In genomic region chr3:167406876-167407492, GRCh38 we compare ENCODE assay signal across 9 cellular contexts. TPM values are rescaled to one million over a fixed set of nuclear protein-coding genes. Genes with fewer than 3 reads are reported as not detected.
A peak's percentile ranks its signal among the peaks of the same experiment; 100 is the strongest.
DNase-seq lines count a peak whose midpoint lies in the region; ATAC-seq and TF ChIP-seq lines count a peak whose summit lies in the region.
"Had no signal": no experiment of that assay in that cellular context is flagged by ENCODE, and none has a peak within 500 bp of the region (broad histone marks: within the 10 kb centered on the region; RNA-seq: fewer than 3 reads in every experiment).

No MANE protein-coding gene starts in this region.

- TF ChIP-seq POLR2A in GM18505 (IDR thresholded peaks at IDR 0.05; ENCODE audit: borderline replicate concordance, extremely low read depth, insufficient read depth, insufficient read length), result no peak

- H3K36me3 ChIP-seq in upper lobe of right lung, result no peaks in the 10 kb centered on the region
- H3K36me3 ChIP-seq: thoracic aorta had no signal

- peak; percentile 11 for DNase-seq in CMK (ENCODE audit: low read depth)
- peak; percentile 84 for DNase-seq in H4 (ENCODE audit: low spot score)
- DNase-seq in NCI-H2196 treated with DMSO at 0.1 percent for 48 hours (lab: John Stamatoyannopoulos, UW; ENCODE audit: unreplicated experiment), result peak; percentile 78
- DNase-seq in astrocyte of the cerebellum (ENCODE audit: low read depth), result peak; percentile 79
- peak; percentile 77 for DNase-seq in iPS-NIHi7 (ENCODE audit: extremely low spot score)
- no peak for DNase-seq in upper lobe of right lung

- TF ChIP-seq CTCF in astrocyte of the cerebellum (IDR thresholded peaks at IDR 0.05; ENCODE audit: low read depth, low read length, missing control alignments), result peak; percentile 76
- peak; percentile 44 for TF ChIP-seq CTCF in upper lobe of right lung (IDR thresholded peaks at IDR 0.05)

- no peak overlapping the region for H3K27ac ChIP-seq in upper lobe of right lung
- H3K27ac ChIP-seq: thoracic aorta had no signal

- H3K4me1 ChIP-seq in upper lobe of right lung, result no peaks in the 10 kb centered on the region

- no peaks in the 10 kb centered on the region for H3K27me3 ChIP-seq in upper lobe of right lung

- no peaks in the 10 kb centered on the region for H3K9me3 ChIP-seq in upper lobe of right lung
- H3K9me3 ChIP-seq: thoracic aorta had no signal

- H3K4me3 ChIP-seq in astrocyte of the cerebellum (ENCODE audit: low read depth, low read length) (no peak overlapping the region), upper lobe of right lung (no peak overlapping the region)
- H3K4me3 ChIP-seq: thoracic aorta had no signal

- intact Hi-C loops in upper lobe of right lung (cut with DNase I), result no loop called here

- in situ Hi-C loops in astrocyte of the cerebellum (cut with HindIII; ENCODE audit: low sequenced_read_pairs), result no loop called here

- ATAC-seq in upper lobe of right lung, result peak; percentile 92
- ATAC-seq in HG03354 (IDR thresholded peaks at IDR 0.05; ENCODE audit: poor library complexity, severe bottlenecking, unreplicated experiment), result no peak
- no peak for ATAC-seq in GM18505 (IDR thresholded peaks at IDR 0.05; ENCODE audit: unreplicated experiment)

RNA-seq across cellular contexts. Expression of gene ZBBX, which starts 26.9 kb away (rescaled TPM):
- total RNA-seq in H4 (2014; rRNA removed; shearing (Covaris generic)), result 1.0 TPM in 1 of 2 replicates, not detected in the other
- not detected for total RNA-seq in upper lobe of right lung
- total RNA-seq: thoracic aorta had no signal
